In the genomic region with DNA sequence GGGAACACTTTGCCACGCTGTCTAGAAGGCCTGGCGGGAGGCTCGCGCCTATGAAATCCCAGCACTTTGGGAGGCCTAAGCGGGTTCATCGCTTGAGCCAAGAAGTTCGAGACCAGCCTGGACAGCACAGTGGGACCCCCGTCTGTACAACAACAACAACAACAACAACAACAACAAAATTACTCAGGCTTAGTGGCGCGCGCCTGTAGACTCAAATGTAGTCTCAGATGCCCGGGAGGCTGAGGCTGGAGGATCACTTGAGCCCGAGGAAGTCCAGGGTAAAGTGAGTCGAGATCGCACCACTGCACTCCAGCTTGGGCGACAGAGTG, we compare ENCODE assay signal across 8 cellular contexts. TPM values are rescaled to one million over a fixed set of nuclear protein-coding genes. Genes with fewer than 3 reads are reported as not detected.
DNase-seq lines count a peak whose midpoint lies in the region; ATAC-seq and TF ChIP-seq lines count a peak whose summit lies in the region.

No MANE protein-coding gene starts in this region.

- ATAC-seq in GM21447 (IDR thresholded peaks at IDR 0.05; ENCODE audit: unreplicated experiment), result peak; percentile 4
- ATAC-seq in SK-N-SH treated with all-trans-retinoic acid at 6 μM for 48 hours, result peak; percentile 31
- no peak for ATAC-seq in right cardiac atrium
- no peak for ATAC-seq in GM18867 (IDR thresholded peaks at IDR 0.05; ENCODE audit: unreplicated experiment)

- WGBS in right cardiac atrium, result 33% methylated on average over 16 of the region's 16 CpGs

- H3K27me3 ChIP-seq in right cardiac atrium (ENCODE audit: control insufficient read depth, insufficient read depth), result no peaks in the 10 kb centered on the region

- peaks cover 5% of the 10 kb centered on the region for H3K4me1 ChIP-seq in right cardiac atrium (ENCODE audit: control insufficient read depth, insufficient read depth, low read length)

- DNase-seq in right cardiac atrium, result no peak
- no peak for DNase-seq in mesenteric fat pad (ENCODE audit: low spot score)
- no peak for DNase-seq in SK-N-DZ (ENCODE audit: low spot score)
- DNase-seq in RPMI8226, result no peak

- peak overlapping the region; percentile 51 for H3K4me3 ChIP-seq in right cardiac atrium (ENCODE audit: low read length)
- peak overlapping the region; percentile 38 to 55 (median 45) for H3K4me3 ChIP-seq in skin epidermis

- no peaks in the 10 kb centered on the region for H3K9me3 ChIP-seq in right cardiac atrium (ENCODE audit: control insufficient read depth, low read length)

- intact Hi-C loops in right cardiac atrium (cut with DNase I), result no loop called here

- no peak overlapping the region for H3K27ac ChIP-seq in right cardiac atrium (ENCODE audit: low read length)
- H3K27ac ChIP-seq in skin epidermis, result peak overlapping the region in 9 of 21 experiments; percentile 27 to 74 (median 37)

TF ChIP-seq in SK-N-SH treated with all-trans-retinoic acid at 6 μM for 48 hours, 23 proteins besides CTCF, POLR2A, EP300 and RAD21:
- TF ChIP-seq BACH2 (CRISPR knock-in tag; IDR thresholded peaks at IDR 0.05; ENCODE audit: borderline replicate concordance) (no peak), ZNF565 (CRISPR knock-in tag; conservative IDR thresholded peaks at IDR 0.05; ENCODE audit: low read depth) (no peak), ARNTL (CRISPR knock-in tag; IDR thresholded peaks at IDR 0.05; ENCODE audit: borderline replicate concordance, low read depth) (no peak), ESRRG (CRISPR knock-in tag; IDR thresholded peaks at IDR 0.05) (no peak), RARB (CRISPR knock-in tag; IDR thresholded peaks at IDR 0.05) (no peak), ZC3H10 (CRISPR knock-in tag; IDR thresholded peaks at IDR 0.05) (no peak), CSDC2 (CRISPR knock-in tag; IDR thresholded peaks at IDR 0.05) (no peak), ZFP30 (CRISPR knock-in tag; IDR thresholded peaks at IDR 0.05) (no peak), GLIS3 (CRISPR knock-in tag; IDR thresholded peaks at IDR 0.05) (no peak), SNAI2 (CRISPR knock-in tag; IDR thresholded peaks at IDR 0.05) (no peak), TOX (CRISPR knock-in tag; IDR thresholded peaks at IDR 0.05; ENCODE audit: borderline replicate concordance) (no peak), TCF4 (CRISPR knock-in tag; IDR thresholded peaks at IDR 0.05; ENCODE audit: borderline replicate concordance) (no peak), ZNF8 (CRISPR knock-in tag; IDR thresholded peaks at IDR 0.05) (no peak), ZNF70 (CRISPR knock-in tag; IDR thresholded peaks at IDR 0.05) (no peak), ISL1 (CRISPR knock-in tag; IDR thresholded peaks at IDR 0.05) (no peak)
- TF ChIP-seq, protein P1, sequence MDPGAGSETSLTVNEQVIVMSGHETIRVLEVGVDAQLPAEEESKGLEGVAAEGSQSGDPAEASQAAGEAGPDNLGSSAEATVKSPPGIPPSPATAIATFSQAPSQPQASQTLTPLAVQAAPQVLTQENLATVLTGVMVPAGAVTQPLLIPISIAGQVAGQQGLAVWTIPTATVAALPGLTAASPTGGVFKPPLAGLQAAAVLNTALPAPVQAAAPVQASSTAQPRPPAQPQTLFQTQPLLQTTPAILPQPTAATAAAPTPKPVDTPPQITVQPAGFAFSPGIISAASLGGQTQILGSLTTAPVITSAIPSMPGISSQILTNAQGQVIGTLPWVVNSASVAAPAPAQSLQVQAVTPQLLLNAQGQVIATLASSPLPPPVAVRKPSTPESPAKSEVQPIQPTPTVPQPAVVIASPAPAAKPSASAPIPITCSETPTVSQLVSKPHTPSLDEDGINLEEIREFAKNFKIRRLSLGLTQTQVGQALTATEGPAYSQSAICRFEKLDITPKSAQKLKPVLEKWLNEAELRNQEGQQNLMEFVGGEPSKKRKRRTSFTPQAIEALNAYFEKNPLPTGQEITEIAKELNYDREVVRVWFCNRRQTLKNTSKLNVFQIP (CRISPR knock-in tag; IDR thresholded peaks at IDR 0.05; ENCODE audit: borderline replicate concordance, low read depth), result no peak
- TF ChIP-seq, protein P2, sequence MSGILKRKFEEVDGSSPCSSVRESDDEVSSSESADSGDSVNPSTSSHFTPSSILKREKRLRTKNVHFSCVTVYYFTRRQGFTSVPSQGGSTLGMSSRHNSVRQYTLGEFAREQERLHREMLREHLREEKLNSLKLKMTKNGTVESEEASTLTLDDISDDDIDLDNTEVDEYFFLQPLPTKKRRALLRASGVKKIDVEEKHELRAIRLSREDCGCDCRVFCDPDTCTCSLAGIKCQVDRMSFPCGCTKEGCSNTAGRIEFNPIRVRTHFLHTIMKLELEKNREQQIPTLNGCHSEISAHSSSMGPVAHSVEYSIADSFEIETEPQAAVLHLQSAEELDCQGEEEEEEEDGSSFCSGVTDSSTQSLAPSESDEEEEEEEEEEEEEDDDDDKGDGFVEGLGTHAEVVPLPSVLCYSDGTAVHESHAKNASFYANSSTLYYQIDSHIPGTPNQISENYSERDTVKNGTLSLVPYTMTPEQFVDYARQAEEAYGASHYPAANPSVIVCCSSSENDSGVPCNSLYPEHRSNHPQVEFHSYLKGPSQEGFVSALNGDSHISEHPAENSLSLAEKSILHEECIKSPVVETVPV (CRISPR knock-in tag; IDR thresholded peaks at IDR 0.05), result no peak
- TF ChIP-seq, protein P3, sequence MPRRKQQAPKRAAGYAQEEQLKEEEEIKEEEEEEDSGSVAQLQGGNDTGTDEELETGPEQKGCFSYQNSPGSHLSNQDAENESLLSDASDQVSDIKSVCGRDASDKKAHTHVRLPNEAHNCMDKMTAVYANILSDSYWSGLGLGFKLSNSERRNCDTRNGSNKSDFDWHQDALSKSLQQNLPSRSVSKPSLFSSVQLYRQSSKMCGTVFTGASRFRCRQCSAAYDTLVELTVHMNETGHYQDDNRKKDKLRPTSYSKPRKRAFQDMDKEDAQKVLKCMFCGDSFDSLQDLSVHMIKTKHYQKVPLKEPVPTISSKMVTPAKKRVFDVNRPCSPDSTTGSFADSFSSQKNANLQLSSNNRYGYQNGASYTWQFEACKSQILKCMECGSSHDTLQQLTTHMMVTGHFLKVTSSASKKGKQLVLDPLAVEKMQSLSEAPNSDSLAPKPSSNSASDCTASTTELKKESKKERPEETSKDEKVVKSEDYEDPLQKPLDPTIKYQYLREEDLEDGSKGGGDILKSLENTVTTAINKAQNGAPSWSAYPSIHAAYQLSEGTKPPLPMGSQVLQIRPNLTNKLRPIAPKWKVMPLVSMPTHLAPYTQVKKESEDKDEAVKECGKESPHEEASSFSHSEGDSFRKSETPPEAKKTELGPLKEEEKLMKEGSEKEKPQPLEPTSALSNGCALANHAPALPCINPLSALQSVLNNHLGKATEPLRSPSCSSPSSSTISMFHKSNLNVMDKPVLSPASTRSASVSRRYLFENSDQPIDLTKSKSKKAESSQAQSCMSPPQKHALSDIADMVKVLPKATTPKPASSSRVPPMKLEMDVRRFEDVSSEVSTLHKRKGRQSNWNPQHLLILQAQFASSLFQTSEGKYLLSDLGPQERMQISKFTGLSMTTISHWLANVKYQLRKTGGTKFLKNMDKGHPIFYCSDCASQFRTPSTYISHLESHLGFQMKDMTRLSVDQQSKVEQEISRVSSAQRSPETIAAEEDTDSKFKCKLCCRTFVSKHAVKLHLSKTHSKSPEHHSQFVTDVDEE (CRISPR knock-in tag; IDR thresholded peaks at IDR 0.05), result no peak
- TF ChIP-seq, protein P4, sequence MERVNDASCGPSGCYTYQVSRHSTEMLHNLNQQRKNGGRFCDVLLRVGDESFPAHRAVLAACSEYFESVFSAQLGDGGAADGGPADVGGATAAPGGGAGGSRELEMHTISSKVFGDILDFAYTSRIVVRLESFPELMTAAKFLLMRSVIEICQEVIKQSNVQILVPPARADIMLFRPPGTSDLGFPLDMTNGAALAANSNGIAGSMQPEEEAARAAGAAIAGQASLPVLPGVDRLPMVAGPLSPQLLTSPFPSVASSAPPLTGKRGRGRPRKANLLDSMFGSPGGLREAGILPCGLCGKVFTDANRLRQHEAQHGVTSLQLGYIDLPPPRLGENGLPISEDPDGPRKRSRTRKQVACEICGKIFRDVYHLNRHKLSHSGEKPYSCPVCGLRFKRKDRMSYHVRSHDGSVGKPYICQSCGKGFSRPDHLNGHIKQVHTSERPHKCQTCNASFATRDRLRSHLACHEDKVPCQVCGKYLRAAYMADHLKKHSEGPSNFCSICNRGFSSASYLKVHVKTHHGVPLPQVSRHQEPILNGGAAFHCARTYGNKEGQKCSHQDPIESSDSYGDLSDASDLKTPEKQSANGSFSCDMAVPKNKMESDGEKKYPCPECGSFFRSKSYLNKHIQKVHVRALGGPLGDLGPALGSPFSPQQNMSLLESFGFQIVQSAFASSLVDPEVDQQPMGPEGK (CRISPR knock-in tag; IDR thresholded peaks at IDR 0.05; ENCODE audit: borderline replicate concordance), result no peak

RNA-seq across cellular contexts. Expression of a gene that starts 0.3 kb away (rescaled TPM):
- total RNA-seq in right cardiac atrium (1 to 10 TPM; 4.7 to 7.9 (median 6.8) TPM), mesenteric fat pad (20.3 TPM)
- polyA plus RNA-seq in right cardiac atrium, result 0.95 TPM
- 0.15 and 1.4 TPM in 2 replicates for polyA plus RNA-seq in SK-N-DZ (2014; cell fraction: cytosol; rRNA removed)
- polyA plus RNA-seq in SK-N-DZ (2014; cell fraction: nucleus; rRNA removed), result 0.06 and 0.40 TPM in 2 replicates

RNA-seq across cellular contexts. Expression of a gene that starts 16.6 kb away (rescaled TPM):
- total RNA-seq in right cardiac atrium (1 to 10 TPM; 3.6 to 6.0 (median 4.9) TPM), mesenteric fat pad (17.7 TPM)
- 2.1 TPM for polyA plus RNA-seq in right cardiac atrium
- not detected in 2 replicates for polyA plus RNA-seq in SK-N-DZ (2014; cell fraction: cytosol; rRNA removed)
- 0.49 TPM in 1 of 2 replicates, not detected in the other for polyA plus RNA-seq in SK-N-DZ (2014; cell fraction: nucleus; rRNA removed)

Comparison
In these comparisons a context has a peak if more than half of its experiments do, and no peak if none do; other contexts are left out.
1. ATAC-seq: peak in GM21447 (single experiment) and SK-N-SH treated with all-trans-retinoic acid at 6 μM for 48 hours (single experiment); none in right cardiac atrium (0 of 2) and GM18867 (single experiment).